In the genomic region with DNA sequence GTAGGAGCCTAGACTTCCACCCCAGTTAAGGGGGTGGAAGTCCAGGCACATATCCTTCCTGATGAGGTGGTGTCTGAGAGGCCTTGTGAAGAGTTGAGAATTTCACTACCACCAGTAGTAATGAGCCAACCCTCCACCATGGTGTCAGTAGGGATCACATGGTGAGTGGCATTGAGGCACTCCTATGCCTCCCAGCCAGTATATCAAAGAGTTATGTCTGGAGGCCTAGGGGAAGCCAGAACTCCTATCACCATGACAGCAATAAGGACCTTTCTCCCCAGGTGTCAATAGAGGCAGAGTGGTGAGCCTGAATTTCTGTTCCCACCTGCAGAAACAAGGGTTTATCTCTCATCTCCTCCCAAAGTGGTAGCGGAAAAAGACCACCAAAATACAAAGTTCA, we compare ENCODE assay signal across 19 cellular contexts.
DNase-seq lines count a peak whose midpoint lies in the region; ATAC-seq, FAIRE-seq and TF ChIP-seq lines count a peak whose summit lies in the region.
"Had no signal": no experiment of that assay in that cellular context is flagged by ENCODE, and none has a peak within 500 bp of the region (broad histone marks: within the 10 kb centered on the region; RNA-seq: fewer than 3 reads in every experiment).

No MANE protein-coding gene starts in this region.

- no peak overlapping the region for H2BK5ac ChIP-seq in neuronal stem cell (ENCODE audit: low read length)

- H2BK12ac ChIP-seq in neuronal stem cell (ENCODE audit: low read length) = no peak overlapping the region

- TF ChIP-seq EP300 in K562 (IDR thresholded peaks at IDR 0.05; ENCODE audit: low read length) = no peak

- no peak overlapping the region for H4K91ac ChIP-seq in neuronal stem cell (ENCODE audit: low read depth, low read length, poor library complexity)

- H3K9me3 Mint-ChIP-seq in stimulated activated memory B cell treated with anti-CD40 and anti-IgM and Interleukin-4, amounts not matched to agents 10 μg/mL and 1 μg/mL and 100 μg/mL, for 72 hours = peaks cover 3% of the 10 kb centered on the region

- H3K4me3 ChIP-seq in GM12865 (ENCODE audit: low read depth, low read length) = no peak overlapping the region
- H3K4me3 ChIP-seq in K562 = no peak overlapping the region
- H3K4me3 ChIP-seq in SJCRH30 = no peak overlapping the region
- H3K4me3 ChIP-seq in neuronal stem cell (ENCODE audit: low read length in 2 of 2) = no peak overlapping the region
- H3K4me3 ChIP-seq: GM23338 had no signal

- H3K9ac ChIP-seq in K562 (ENCODE audit: insufficient read depth in 1 of 2, low read depth in 2 of 2, low read length in 2 of 2) (no peak overlapping the region), neuronal stem cell (ENCODE audit: low read depth, low read length, poor library complexity) (no peak overlapping the region)

- peaks cover 7% of the 10 kb centered on the region for H3K4me1 Mint-ChIP-seq in stimulated activated memory B cell treated with anti-CD40 and anti-IgM and Interleukin-4, amounts not matched to agents 10 μg/mL and 1 μg/mL and 100 μg/mL, for 72 hours
- H3K4me1 Mint-ChIP-seq: CD4-positive, alpha-beta memory T cell had no signal

- H4K20me1 ChIP-seq in K562 (replicated peaks; ENCODE audit: control insufficient read depth, insufficient read depth, low read length) = no peaks in the 10 kb centered on the region

- peak; percentile 41; the same call in 1 of the 3 replicates for ATAC-seq in K562
- ATAC-seq in stimulated activated memory B cell treated with anti-CD40 and anti-IgM and Interleukin-4, amounts not matched to agents 10 μg/mL and 1 μg/mL and 100 μg/mL, for 72 hours = peak; percentile 50
- ATAC-seq in GM18858 (IDR thresholded peaks at IDR 0.05; ENCODE audit: unreplicated experiment) = no peak
- ATAC-seq: GM23338 had no signal

- no peak overlapping the region for H4K8ac ChIP-seq in neuronal stem cell (ENCODE audit: low read depth, low read length)

- H3K27ac Mint-ChIP-seq in stimulated activated memory B cell treated with anti-CD40 and anti-IgM and Interleukin-4, amounts not matched to agents 10 μg/mL and 1 μg/mL and 100 μg/mL, for 72 hours = peak overlapping the region; percentile 23
- H3K27ac Mint-ChIP-seq: CD4-positive, alpha-beta memory T cell had no signal

- no peaks in the 10 kb centered on the region for H3K79me1 ChIP-seq in neuronal stem cell (ENCODE audit: low read depth, low read length)

- H3K79me2 ChIP-seq in K562 (ENCODE audit: control insufficient read depth, insufficient read depth, low read length) = no peaks in the 10 kb centered on the region

- H3K23ac ChIP-seq in neuronal stem cell (ENCODE audit: low read depth, low read length, poor library complexity) = no peak overlapping the region

- H3K4me2 ChIP-seq in K562 (ENCODE audit: insufficient read depth, low read length) = no peak overlapping the region
- H3K4me2 ChIP-seq in neuronal stem cell (ENCODE audit: insufficient read depth, low read length, poor library complexity, severe bottlenecking) = no peak overlapping the region

- H2AFZ ChIP-seq in K562 (ENCODE audit: low read depth, low read length) = no peak overlapping the region; the same call in 1 of the 2 replicates
- H2AFZ ChIP-seq in neuronal stem cell (ENCODE audit: low read length) = no peak overlapping the region
- H2AFZ ChIP-seq: GM23338 had no signal

- DNase-seq in GM12865 (ENCODE audit: low read depth) (peak; percentile 44), H54 (ENCODE audit: insufficient read length, low spot score) (no peak), K562 (ENCODE audit: extremely low read depth in 1 of 4, low spot score in 3 of 4) (no peak), SJCRH30 (no peak), neuronal stem cell (ENCODE audit: low spot score) (no peak), activated gamma-delta T cell (lab: John Stamatoyannopoulos, UW) (no peak)
- DNase-seq: C1 segment of cervical spinal cord; Calu3; CD4-positive, alpha-beta memory T cell; COR-L47; DMS53; DMS79 treated with DMSO at 0.1 percent for 48 hours; GF-D8; H7; HCEC 1CT had no signal

- CTCF ChIA-PET in K562 (lab: Yijun Ruan, JAX; ENCODE audit: low intra/inter-chr PET ratio) = interaction anchor here (0.7 kb wide), 1 partner anchor 12 kb away, joined by 3 read pairs; no protein-coding TSS in a partner anchor

- no peaks in the 10 kb centered on the region for H3K9me1 ChIP-seq in K562 (ENCODE audit: control insufficient read depth, insufficient read depth, low read length)

- no peak for TF ChIP-seq RAD21 in K562 (CRISPR knock-in tag; conservative IDR thresholded peaks at IDR 0.05 in 1 of 2, IDR thresholded peaks at IDR 0.05 in 1 of 2)

- H3K4me1 ChIP-seq in K562 (replicated peaks in 1 of 2; ENCODE audit: control insufficient read depth in 2 of 2, insufficient read depth in 2 of 2, low read length in 2 of 2) (no peaks in the 10 kb centered on the region), SJCRH30 (no peaks in the 10 kb centered on the region), neuronal stem cell (ENCODE audit: control insufficient read depth in 2 of 2, insufficient read depth in 1 of 2, low read depth in 1 of 2, low read length in 2 of 2) (no peaks in the 10 kb centered on the region)

- TF ChIP-seq CTCF in GM12865 (IDR thresholded peaks at IDR 0.05; ENCODE audit: insufficient read depth, low read depth, low read length, missing control alignments) (no peak), K562 (IDR thresholded peaks at IDR 0.05 in 2 of 3, conservative IDR thresholded peaks at IDR 0.05 in 1 of 3; ENCODE audit: insufficient read depth in 2 of 3, low read depth in 1 of 3, low read length in 3 of 3) (no peak)

- H2BK120ac ChIP-seq in neuronal stem cell (ENCODE audit: low read depth, low read length) = no peak overlapping the region

- intact Hi-C loops in K562 (cut with micrococcal nuclease) = no loop called here

- no peak overlapping the region for H3K14ac ChIP-seq in neuronal stem cell (ENCODE audit: low read length)

- no peak overlapping the region for H3K4ac ChIP-seq in neuronal stem cell (ENCODE audit: low read length)

- no peak overlapping the region for H2AK5ac ChIP-seq in neuronal stem cell (ENCODE audit: low read depth, low read length)

- WGBS in K562 (ENCODE audit: insufficient coverage, low coverage, missing lambda C conversion rate) = 90% methylated on average over 1 of the region's 1 CpG
- WGBS in neuronal stem cell (ENCODE audit: extremely low coverage in 2 of 2, insufficient read length in 2 of 2, insufficient replicate concordance in 1 of 2), 2 donors = no CpG with 5 or more reads among the region's 1 CpG

- H3K27me3 Mint-ChIP-seq in stimulated activated memory B cell treated with anti-CD40 and anti-IgM and Interleukin-4, amounts not matched to agents 10 μg/mL and 1 μg/mL and 100 μg/mL, for 72 hours = no peaks in the 10 kb centered on the region

- no TSS peak for BruUV-seq in K562 (replicated peaks; lab: Mats Ljungman, UMichigan)

- H3K4me3 Mint-ChIP-seq in stimulated activated memory B cell treated with anti-CD40 and anti-IgM and Interleukin-4, amounts not matched to agents 10 μg/mL and 1 μg/mL and 100 μg/mL, for 72 hours = no peak overlapping the region
- H3K4me3 Mint-ChIP-seq: CD4-positive, alpha-beta memory T cell; GM23338 had no signal

- H3K36me3 Mint-ChIP-seq in stimulated activated memory B cell treated with anti-CD40 and anti-IgM and Interleukin-4, amounts not matched to agents 10 μg/mL and 1 μg/mL and 100 μg/mL, for 72 hours = peaks cover 1% of the 10 kb centered on the region

- H2BK15ac ChIP-seq in neuronal stem cell (ENCODE audit: low read length) = no peak overlapping the region

- POLR2A ChIA-PET in K562 (lab: Yijun Ruan, JAX) = no interaction called here

- in situ Hi-C loops in K562 (cut with MboI) = no loop called here

- H3K27ac ChIP-seq in K562 (ENCODE audit: extremely low read depth, low read depth, low read length) (no peak overlapping the region), SJCRH30 (no peak overlapping the region), neuronal stem cell (replicated peaks; ENCODE audit: low read length) (no peak overlapping the region)

- FAIRE-seq in H54 (lab: Jason Lieb, UNC) = peak; percentile 11
- no peak for FAIRE-seq in K562 (lab: Jason Lieb, UNC)
- FAIRE-seq: GM12892 had no signal

- H3K9me3 ChIP-seq in K562 (replicated peaks; ENCODE audit: control insufficient read depth, insufficient read depth, low read depth, low read length) (peaks cover 7% of the 10 kb centered on the region; the same call in 1 of the 2 replicates), SJCRH30 (replicated peaks) (no peaks in the 10 kb centered on the region), neuronal stem cell (replicated peaks in 1 of 2; ENCODE audit: control insufficient read depth in 2 of 2, insufficient read depth in 1 of 2, low read depth in 1 of 2, low read length in 2 of 2) (no peaks in the 10 kb centered on the region)

- H3K27me3 ChIP-seq in K562 (ENCODE audit: control insufficient read depth in 2 of 2, insufficient read depth in 2 of 2, low read length in 2 of 2) (no peaks in the 10 kb centered on the region), SJCRH30 (no peaks in the 10 kb centered on the region), neuronal stem cell (ENCODE audit: control insufficient read depth in 3 of 3, insufficient read depth in 3 of 3, low read depth in 1 of 3, low read length in 3 of 3) (no peaks in the 10 kb centered on the region)

- TF ChIP-seq POLR2A in H54 (IDR thresholded peaks at IDR 0.05; ENCODE audit: low read depth, low read length) (no peak), K562 (conservative IDR thresholded peaks at IDR 0.05) (no peak)

- H3K36me3 ChIP-seq in K562 (ENCODE audit: control insufficient read depth, insufficient read depth, low read length) = no peaks in the 10 kb centered on the region
- no peaks in the 10 kb centered on the region for H3K36me3 ChIP-seq in SJCRH30
- no peaks in the 10 kb centered on the region for H3K36me3 ChIP-seq in neuronal stem cell (replicated peaks in 1 of 2; ENCODE audit: control insufficient read depth in 2 of 2, insufficient read depth in 2 of 2, low read length in 2 of 2)

- H3K18ac ChIP-seq in neuronal stem cell (ENCODE audit: low read length) = no peak overlapping the region

TF ChIP-seq in K562, 482 proteins besides CTCF, POLR2A, EP300 and RAD21 (continues in another document):
- TF ChIP-seq HIVEP1 (CRISPR knock-in tag; IDR thresholded peaks at IDR 0.05) = no peak
- TF ChIP-seq, protein P1, sequence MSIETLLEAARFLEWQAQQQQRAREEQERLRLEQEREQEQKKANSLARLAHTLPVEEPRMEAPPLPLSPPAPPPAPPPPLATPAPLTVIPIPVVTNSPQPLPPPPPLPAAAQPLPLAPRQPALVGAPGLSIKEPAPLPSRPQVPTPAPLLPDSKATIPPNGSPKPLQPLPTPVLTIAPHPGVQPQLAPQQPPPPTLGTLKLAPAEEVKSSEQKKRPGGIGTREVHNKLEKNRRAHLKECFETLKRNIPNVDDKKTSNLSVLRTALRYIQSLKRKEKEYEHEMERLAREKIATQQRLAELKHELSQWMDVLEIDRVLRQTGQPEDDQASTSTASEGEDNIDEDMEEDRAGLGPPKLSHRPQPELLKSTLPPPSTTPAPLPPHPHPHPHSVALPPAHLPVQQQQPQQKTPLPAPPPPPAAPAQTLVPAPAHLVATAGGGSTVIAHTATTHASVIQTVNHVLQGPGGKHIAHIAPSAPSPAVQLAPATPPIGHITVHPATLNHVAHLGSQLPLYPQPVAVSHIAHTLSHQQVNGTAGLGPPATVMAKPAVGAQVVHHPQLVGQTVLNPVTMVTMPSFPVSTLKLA (conservative IDR thresholded peaks at IDR 0.05) = no peak
- TF ChIP-seq MED1 (CRISPR knock-in tag; IDR thresholded peaks at IDR 0.05; ENCODE audit: borderline replicate concordance) = no peak
- TF ChIP-seq MAFF (IDR thresholded peaks at IDR 0.05; ENCODE audit: low read length) = no peak
